In the genomic region with DNA sequence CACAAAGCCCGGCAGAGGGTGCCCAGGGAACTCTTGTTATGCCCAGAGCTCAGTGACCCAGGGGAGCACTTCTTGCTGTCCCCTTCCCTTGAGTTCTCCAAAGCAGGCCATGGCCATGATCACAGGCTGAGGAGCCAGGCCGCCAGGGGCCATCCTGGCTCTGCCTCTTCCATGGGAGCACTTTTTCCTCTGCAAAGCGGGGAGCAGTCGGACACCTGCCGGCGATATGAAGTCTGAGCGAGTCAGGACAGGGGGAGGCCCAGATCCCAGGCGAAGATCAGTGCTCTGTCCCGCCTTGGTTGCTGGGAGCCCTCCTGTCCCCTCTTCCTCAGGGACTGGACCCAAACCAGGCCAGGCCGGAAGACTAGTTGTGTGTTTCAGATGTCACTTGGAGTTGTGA, we compare ENCODE assay signal across 25 cellular contexts.
DNase-seq lines count a peak whose midpoint lies in the region; ATAC-seq and TF ChIP-seq lines count a peak whose summit lies in the region.
"Had no signal": no experiment of that assay in that cellular context is flagged by ENCODE, and none has a peak within 500 bp of the region (broad histone marks: within the 10 kb centered on the region; RNA-seq: fewer than 3 reads in every experiment).

No MANE protein-coding gene starts in this region.

- H3K36me3 Mint-ChIP-seq in neural crest cell (ENCODE audit: low read depth) (peaks cover 3% of the 10 kb centered on the region), glutamatergic neuron (ENCODE audit: unreplicated experiment) (peaks cover 5% of the 10 kb centered on the region)
- no peaks in the 10 kb centered on the region for H3K36me3 Mint-ChIP-seq in stimulated activated effector memory CD8-positive, alpha-beta T cell treated with anti-CD3 and anti-CD28 coated beads, Interleukin-12 subunit alpha, Interleukin-12 subunit beta, amount 100 ng/mL, for 72 hours

- DNase-seq in Right ventricle myocardium superior (peak; percentile 26), left ventricle myocardium superior (no peak), esophagus muscularis mucosa (ENCODE audit: extremely low spot score) (no peak), neural crest cell (ENCODE audit: low read depth, low spot score) (no peak), dermis blood vessel endothelial cell (no peak), upper lobe of left lung (no peak), glutamatergic neuron (no peak)
- no peak for DNase-seq in stimulated activated effector memory CD8-positive, alpha-beta T cell treated with anti-CD3 and anti-CD28 coated beads, Interleukin-12 subunit alpha, Interleukin-12 subunit beta, amount 100 ng/mL, for 72 hours (ENCODE audit: low spot score in 2 of 2)
- DNase-seq: ACHN; CD4-positive, alpha-beta T cell; COR-L47; DND-41; GM23248; Karpas-422; MV-4-11; NCI-H1694; NCI-H2081 treated with DMSO at 0.1 percent for 48 hours; NCI-H2171 treated with DMSO at 0.1 percent for 48 hours; NCI-H446; NCI-H526 treated with DMSO at 0.1 percent for 48 hours; OCI-M1 had no signal

- peaks cover 8 to 61% (median 46%) of the 10 kb centered on the region in 4 donors for H3K4me1 ChIP-seq in esophagus muscularis mucosa
- peaks cover 0 to 11% (median 3%) of the 10 kb centered on the region in 4 donors for H3K4me1 ChIP-seq in upper lobe of left lung

- TF ChIP-seq POLR2A in esophagus muscularis mucosa (IDR thresholded peaks at IDR 0.05; ENCODE audit: low read depth), result no peak
- no peak for TF ChIP-seq POLR2A in upper lobe of left lung (IDR thresholded peaks at IDR 0.05)

- TF ChIP-seq CTCF in esophagus muscularis mucosa (IDR thresholded peaks at IDR 0.05) (no peak), neural crest cell (conservative IDR thresholded peaks at IDR 0.05) (no peak), upper lobe of left lung (IDR thresholded peaks at IDR 0.05) (no peak), glutamatergic neuron (IDR thresholded peaks at IDR 0.05; ENCODE audit: partially characterized antibody, unreplicated experiment) (no peak)

- H3K27ac ChIP-seq in esophagus muscularis mucosa (replicated peaks in 1 of 4) (peak overlapping the region; percentile 2 to 64 (median 54)), upper lobe of left lung (no peak overlapping the region)
- H3K27ac ChIP-seq: 22Rv1, BLaER1, GM23248 had no signal

- WGBS in esophagus muscularis mucosa, result 95% methylated on average over 8 of the region's 10 CpGs
- 94 to 99% methylated on average over 10 of the region's 10 CpGs for WGBS in upper lobe of left lung, 2 donors

- H3K27me3 Mint-ChIP-seq in neural crest cell (ENCODE audit: low read depth) (no peaks in the 10 kb centered on the region), glutamatergic neuron (ENCODE audit: unreplicated experiment) (peaks cover 11% of the 10 kb centered on the region)
- H3K27me3 Mint-ChIP-seq: CD4-positive, alpha-beta T cell had no signal

- intact Hi-C loops in Right ventricle myocardium superior (cut with DNase I) (loop anchor here (10.0 kb wide), 1 partner anchor 68 kb away; no protein-coding TSS in a partner anchor), left ventricle myocardium superior (cut with micrococcal nuclease) (no loop called here), esophagus muscularis mucosa (cut with DNase I) (no loop called here)

- H3K36me3 ChIP-seq in esophagus muscularis mucosa (peaks cover 27 to 98% (median 86%) of the 10 kb centered on the region in 4 donors), upper lobe of left lung (peaks cover 3 to 82% (median 46%) of the 10 kb centered on the region in 4 donors)

- H3K4me3 Mint-ChIP-seq in neural crest cell, result no peak overlapping the region
- H3K4me3 Mint-ChIP-seq in stimulated activated effector memory CD8-positive, alpha-beta T cell treated with anti-CD3 and anti-CD28 coated beads, Interleukin-12 subunit alpha, Interleukin-12 subunit beta, amount 100 ng/mL, for 72 hours, result no peak overlapping the region
- no peak overlapping the region for H3K4me3 Mint-ChIP-seq in glutamatergic neuron (ENCODE audit: unreplicated experiment)
- H3K4me3 Mint-ChIP-seq: CD4-positive, alpha-beta T cell had no signal

- peak overlapping the region; percentile 43 for H3K27ac Mint-ChIP-seq in neural crest cell (ENCODE audit: unreplicated experiment)
- peak overlapping the region; percentile 48 for H3K27ac Mint-ChIP-seq in stimulated activated effector memory CD8-positive, alpha-beta T cell treated with anti-CD3 and anti-CD28 coated beads, Interleukin-12 subunit alpha, Interleukin-12 subunit beta, amount 100 ng/mL, for 72 hours
- no peak overlapping the region for H3K27ac Mint-ChIP-seq in glutamatergic neuron (ENCODE audit: unreplicated experiment)
- H3K27ac Mint-ChIP-seq: CD4-positive, alpha-beta T cell had no signal

- no peak overlapping the region for H3K4me3 ChIP-seq in esophagus muscularis mucosa
- H3K4me3 ChIP-seq in upper lobe of left lung, result no peak overlapping the region
- H3K4me3 ChIP-seq: BLaER1, GM12878, GM23248 had no signal

- H3K9me3 Mint-ChIP-seq in neural crest cell (no peaks in the 10 kb centered on the region), glutamatergic neuron (ENCODE audit: unreplicated experiment) (peaks cover 3% of the 10 kb centered on the region)
- H3K9me3 Mint-ChIP-seq in stimulated activated effector memory CD8-positive, alpha-beta T cell treated with anti-CD3 and anti-CD28 coated beads, Interleukin-12 subunit alpha, Interleukin-12 subunit beta, amount 100 ng/mL, for 72 hours, result no peaks in the 10 kb centered on the region
- H3K9me3 Mint-ChIP-seq: CD4-positive, alpha-beta T cell had no signal

- TF ChIP-seq EP300 in esophagus muscularis mucosa (IDR thresholded peaks at IDR 0.05), result no peak
- no peak for TF ChIP-seq EP300 in upper lobe of left lung (IDR thresholded peaks at IDR 0.05)

- no peaks in the 10 kb centered on the region for H3K9me3 ChIP-seq in esophagus muscularis mucosa
- no peaks in the 10 kb centered on the region for H3K9me3 ChIP-seq in upper lobe of left lung
- H3K9me3 ChIP-seq: BLaER1 had no signal

- H3K4me1 Mint-ChIP-seq in neural crest cell (peaks cover 8% of the 10 kb centered on the region), glutamatergic neuron (ENCODE audit: low read depth, unreplicated experiment) (peaks cover 8% of the 10 kb centered on the region)
- no peaks in the 10 kb centered on the region for H3K4me1 Mint-ChIP-seq in stimulated activated effector memory CD8-positive, alpha-beta T cell treated with anti-CD3 and anti-CD28 coated beads, Interleukin-12 subunit alpha, Interleukin-12 subunit beta, amount 100 ng/mL, for 72 hours

- no peaks in the 10 kb centered on the region for H3K27me3 ChIP-seq in esophagus muscularis mucosa
- H3K27me3 ChIP-seq in upper lobe of left lung, result no peaks in the 10 kb centered on the region
- H3K27me3 ChIP-seq: BLaER1 had no signal

- ATAC-seq in Right ventricle myocardium superior (ENCODE audit: poor library complexity) (no peak), left ventricle myocardium superior (no peak), upper lobe of left lung (ENCODE audit: low FRiP score in 2 of 2) (no peak)
- ATAC-seq in stimulated activated effector memory CD8-positive, alpha-beta T cell treated with anti-CD3 and anti-CD28 coated beads, Interleukin-12 subunit alpha, Interleukin-12 subunit beta, amount 100 ng/mL, for 72 hours, result no peak
- ATAC-seq: GM12878, HCT116 had no signal

Comparison
In these comparisons a context has a peak if more than half of its experiments do, and no peak if none do; other contexts are left out.
1. H3K27ac ChIP-seq: peak in esophagus muscularis mucosa (4 of 4); none in upper lobe of left lung (0 of 4).